Comparison of ENCODE assay signal across 32 cellular contexts in genomic region chr10:125997586-125997985, GRCh38.
"Had no signal": no experiment of that assay in that cellular context is flagged by ENCODE, and none has a peak within 500 bp of the region (broad histone marks: within the 10 kb centered on the region; RNA-seq: fewer than 3 reads in every experiment).

No MANE protein-coding gene starts in this region.

- H3K36me3 Mint-ChIP-seq: activated naive CD4-positive, alpha-beta T cell treated with anti-CD3 and anti-CD28 coated beads, Interleukin-2, amount 50 U/mL, for 72 hours had no signal

- H3K4me1 Mint-ChIP-seq: activated T-helper 17 cell treated with anti-CD3 and anti-CD28 coated beads, Interleukin-2, amount 50 U/mL, for 72 hours had no signal

- ATAC-seq: activated naive CD4-positive, alpha-beta T cell treated with anti-CD3 and anti-CD28 coated beads, Interleukin-2, amount 50 U/mL, for 72 hours; activated T-helper 17 cell treated with anti-CD3 and anti-CD28 coated beads, Interleukin-2, amount 50 U/mL, for 72 hours; body of pancreas; Right ventricle myocardium inferior; SK-N-SH treated with all-trans-retinoic acid at 6 μM for 48 hours had no signal

- H3K27me3 ChIP-seq: adrenal gland, body of pancreas, breast epithelium, MG63 had no signal

- H3K36me3 ChIP-seq: adrenal gland, breast epithelium, MG63, WERI-Rb-1 had no signal

- H3K9me3 ChIP-seq: adrenal gland, body of pancreas, breast epithelium, MG63 had no signal

- H3K9me3 Mint-ChIP-seq: activated naive CD4-positive, alpha-beta T cell treated with anti-CD3 and anti-CD28 coated beads for 36 hours; activated naive CD4-positive, alpha-beta T cell treated with anti-CD3 and anti-CD28 coated beads, Interleukin-2, amount 50 U/mL, for 72 hours; activated T-cell treated with anti-CD3 and anti-CD28 coated beads, Interleukin-2, amount 50 U/mL, for 72 hours; activated T-helper 17 cell treated with anti-CD3 and anti-CD28 coated beads, Interleukin-2, amount 50 U/mL, for 72 hours had no signal

- H3K27ac Mint-ChIP-seq: activated naive CD4-positive, alpha-beta T cell treated with anti-CD3 and anti-CD28 coated beads for 36 hours; activated naive CD4-positive, alpha-beta T cell treated with anti-CD3 and anti-CD28 coated beads, Interleukin-2, amount 50 U/mL, for 72 hours; activated T-cell treated with anti-CD3 and anti-CD28 coated beads, Interleukin-2, amount 50 U/mL, for 72 hours; activated T-helper 17 cell treated with anti-CD3 and anti-CD28 coated beads, Interleukin-2, amount 50 U/mL, for 72 hours had no signal

- H3K4me1 ChIP-seq: adrenal gland, body of pancreas, breast epithelium had no signal

- H3K4me3 Mint-ChIP-seq: activated naive CD4-positive, alpha-beta T cell treated with anti-CD3 and anti-CD28 coated beads for 36 hours; activated T-helper 17 cell treated with anti-CD3 and anti-CD28 coated beads, Interleukin-2, amount 50 U/mL, for 72 hours had no signal

- H3K4me3 ChIP-seq: adrenal gland, body of pancreas, breast epithelium, MG63, PC-9 had no signal

- H3K27ac ChIP-seq: adrenal gland, body of pancreas, breast epithelium, PC-9, RWPE1, WERI-Rb-1 had no signal

- DNase-seq: activated CD4-positive, alpha-beta T cell treated with anti-CD3 and anti-CD28 coated beads for 48 hours; activated CD4-positive, alpha-beta T cell treated with anti-CD3 and anti-CD28 coated beads, Interleukin-2, amount 50 U/mL, for 4 hours; activated CD8-positive, alpha-beta memory T cell treated with anti-CD3 and anti-CD28 coated beads, Interleukin-2, amount 50 U/mL, for 4 hours; activated gamma-delta T cell treated with Interleukin-2 at 50 U/mL for 16 hours; activated naive CD4-positive, alpha-beta T cell treated with anti-CD3 and anti-CD28 coated beads for 36 hours; activated T-cell treated with anti-CD3 and anti-CD28 coated beads, Interleukin-2, amount 50 U/mL, for 72 hours; adrenal gland; body of pancreas; cerebellar nuclear complex; Kasumi-1; KG1; MG63; NCI-H1048; NCI-H1105 treated with DMSO at 0.1 percent for 48 hours; NCI-H1436; NCI-H1694; NCI-H1930; NCI-H345; NCI-H524 treated with DMSO at 0.1 percent for 48 hours; NCI-H748 treated with DMSO at 0.1 percent for 48 hours; NK-92 treated with Interleukin-12 subunit alpha and Interleukin-12 subunit beta, amount 100 ng/mL, for 24 hours; PC-9; SIG-M5; T-helper 1 cell; T1000; WERI-Rb-1 had no signal
